Comparison of ENCODE assay signal across 1 cellular context in genomic region chr1:155254228-155254713, GRCh38.
TF ChIP-seq lines count a peak whose summit lies in the region.

No MANE protein-coding gene starts in this region.

TF ChIP-seq in K562, 482 proteins besides CTCF, POLR2A, EP300 and RAD21:
- peak; percentile 58; the same call in 1 of the 2 replicates for TF ChIP-seq TFAP4 (CRISPR knock-in tag; IDR thresholded peaks at IDR 0.05; ENCODE audit: borderline replicate concordance)
- TF ChIP-seq SREBF1 (IDR thresholded peaks at IDR 0.05; ENCODE audit: borderline replicate concordance, low read depth, low read length), result no peak
- no peak for TF ChIP-seq ETV6 (IDR thresholded peaks at IDR 0.05; ENCODE audit: borderline replicate concordance in 1 of 2, low read depth in 2 of 2, low read length in 1 of 2)
- no peak for TF ChIP-seq ETV6 (CRISPR knock-in tag; IDR thresholded peaks at IDR 0.05; ENCODE audit: borderline replicate concordance)
- TF ChIP-seq MTA3 (IDR thresholded peaks at IDR 0.05; ENCODE audit: borderline replicate concordance), result 0 out of 2 replicates have a peak, but pooled peaks have one; percentile 7
- TF ChIP-seq, protein P1, sequence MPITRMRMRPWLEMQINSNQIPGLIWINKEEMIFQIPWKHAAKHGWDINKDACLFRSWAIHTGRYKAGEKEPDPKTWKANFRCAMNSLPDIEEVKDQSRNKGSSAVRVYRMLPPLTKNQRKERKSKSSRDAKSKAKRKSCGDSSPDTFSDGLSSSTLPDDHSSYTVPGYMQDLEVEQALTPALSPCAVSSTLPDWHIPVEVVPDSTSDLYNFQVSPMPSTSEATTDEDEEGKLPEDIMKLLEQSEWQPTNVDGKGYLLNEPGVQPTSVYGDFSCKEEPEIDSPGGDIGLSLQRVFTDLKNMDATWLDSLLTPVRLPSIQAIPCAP (CRISPR knock-in tag; IDR thresholded peaks at IDR 0.05; ENCODE audit: borderline replicate concordance), result no peak
- TF ChIP-seq, protein P2, sequence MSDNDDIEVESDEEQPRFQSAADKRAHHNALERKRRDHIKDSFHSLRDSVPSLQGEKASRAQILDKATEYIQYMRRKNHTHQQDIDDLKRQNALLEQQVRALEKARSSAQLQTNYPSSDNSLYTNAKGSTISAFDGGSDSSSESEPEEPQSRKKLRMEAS (CRISPR knock-in tag; IDR thresholded peaks at IDR 0.05), result peak; percentile 10; the same call in 1 of the 2 replicates
- no peak for TF ChIP-seq FOXM1 (IDR thresholded peaks at IDR 0.05; ENCODE audit: low read depth)
- 0 out of 2 replicates have a peak, but pooled peaks have one; percentile 10 for TF ChIP-seq FOXM1 (CRISPR knock-in tag; IDR thresholded peaks at IDR 0.05; ENCODE audit: low read depth)
- no peak for TF ChIP-seq BRF1 (IDR thresholded peaks at IDR 0.05; ENCODE audit: borderline replicate concordance, extremely low read depth, insufficient read length)
- TF ChIP-seq HNRNPL (IDR thresholded peaks at IDR 0.05; ENCODE audit: low read depth, low read length), result no peak
